ENCODE assay signal across 18 cellular contexts in genomic region chr17:354651-355556, GRCh38. TPM values are rescaled to one million over a fixed set of nuclear protein-coding genes. Genes with fewer than 3 reads are reported as not detected.
DNase-seq lines count a peak whose midpoint lies in the region; ATAC-seq and TF ChIP-seq lines count a peak whose summit lies in the region.
"Had no signal": no experiment of that assay in that cellular context is flagged by ENCODE, and none has a peak within 500 bp of the region (broad histone marks: within the 10 kb centered on the region; RNA-seq: fewer than 3 reads in every experiment).

No MANE protein-coding gene starts in this region.

- H4K20me1 ChIP-seq in BLaER1 treated with 17β-estradiol and CSF1 and Interleukin-3, amounts not matched to agents 10 nM and 100 nM = 0 out of 22 replicates have a peak, but pooled peaks cover 0 to 5% (median 0%) of the 10 kb centered on the region in 11 experiments

- H3K36me3 ChIP-seq in BLaER1 treated with 17β-estradiol and CSF1 and Interleukin-3, amounts not matched to agents 10 nM and 100 nM = no peaks in the 10 kb centered on the region
- H3K36me3 ChIP-seq: pancreas had no signal

- no peak for TF ChIP-seq CTCF in nephron (IDR thresholded peaks at IDR 0.05; ENCODE audit: unreplicated experiment in 3 of 3)

- H3K27ac Mint-ChIP-seq in nephron = peak overlapping the region; percentile 94 to 97 (median 97)
- H3K27ac Mint-ChIP-seq: activated CD4-positive, alpha-beta memory T cell treated with anti-CD3 and anti-CD28 coated beads, Interleukin-2, amount 10 ng/mL, durations not matched to agents 7 days and 5 days; activated T-cell treated with anti-CD3 and anti-CD28 coated beads, Interleukin-2, amount 50 U/mL, for 72 hours; CD8-positive, alpha-beta T cell had no signal

- DNase-seq in NCI-H2029 treated with DMSO at 0.1 percent for 48 hours (lab: John Stamatoyannopoulos, UW) = peak; percentile 72
- peak; percentile 26 for DNase-seq in cerebellum (ENCODE audit: low spot score)
- DNase-seq in posterior cingulate gyrus = no peak
- no peak for DNase-seq in activated gamma-delta T cell treated with Interleukin-2 at 50 U/mL for 16 hours
- DNase-seq: ACHN; activated CD4-positive, alpha-beta memory T cell treated with anti-CD3 and anti-CD28 coated beads, Interleukin-2, amount 10 ng/mL, durations not matched to agents 7 days and 5 days; activated T-cell treated with anti-CD3 and anti-CD28 coated beads, Interleukin-2, amount 50 U/mL, for 72 hours; CD8-positive, alpha-beta T cell; left colon; NCI-H2081; NCI-H69; stimulated activated naive CD8-positive, alpha-beta T cell treated with anti-CD3 and anti-CD28 coated beads, Interleukin-15, Interleukin-2, amounts not matched to agents 100 U/mL and 50 U/mL, for 24 hours had no signal

- peaks cover 0 to 12% (median 0%) of the 10 kb centered on the region in 11 experiments; a peak in 6 of 22 replicates for H3K27me3 ChIP-seq in BLaER1 treated with 17β-estradiol and CSF1 and Interleukin-3, amounts not matched to agents 10 nM and 100 nM
- H3K27me3 ChIP-seq: pancreas had no signal

- peaks cover 4% of the 10 kb centered on the region for H3K9me3 Mint-ChIP-seq in nephron
- H3K9me3 Mint-ChIP-seq: CD8-positive, alpha-beta T cell had no signal

- intact Hi-C loops in posterior cingulate gyrus (cut with DNase I) = no loop called here

- no peak overlapping the region for H3K27ac ChIP-seq in BLaER1 treated with 17β-estradiol and CSF1 and Interleukin-3, amounts not matched to agents 10 nM and 100 nM

- no peak for ATAC-seq in GM18505 (IDR thresholded peaks at IDR 0.05; ENCODE audit: unreplicated experiment)
- no peak for ATAC-seq in HG03159 (IDR thresholded peaks at IDR 0.05; ENCODE audit: unreplicated experiment)
- ATAC-seq: activated T-cell treated with anti-CD3 and anti-CD28 coated beads, Interleukin-2, amount 50 U/mL, for 72 hours; CD8-positive, alpha-beta T cell; left colon; Panc1; pancreas; stimulated activated naive CD8-positive, alpha-beta T cell treated with anti-CD3 and anti-CD28 coated beads, Interleukin-15, Interleukin-2, amounts not matched to agents 100 U/mL and 50 U/mL, for 24 hours had no signal

- H3K4me1 ChIP-seq in BLaER1 treated with 17β-estradiol and CSF1 and Interleukin-3, amounts not matched to agents 10 nM and 100 nM = peaks cover 53 to 75% (median 68%) of the 10 kb centered on the region in 10 experiments

- no peak overlapping the region for H3K9ac ChIP-seq in BLaER1 treated with 17β-estradiol and CSF1 and Interleukin-3, amounts not matched to agents 10 nM and 100 nM

- H3K9me3 ChIP-seq in BLaER1 treated with 17β-estradiol and CSF1 and Interleukin-3, amounts not matched to agents 10 nM and 100 nM (replicated peaks in 1 of 11) = peaks cover 6 to 26% (median 23%) of the 10 kb centered on the region in 11 experiments; a peak in 18 of 22 replicates
- H3K9me3 ChIP-seq: pancreas had no signal

- H3K4me1 Mint-ChIP-seq in nephron = peaks cover 58% of the 10 kb centered on the region

- H3K4me3 ChIP-seq in BLaER1 treated with 17β-estradiol and CSF1 and Interleukin-3, amounts not matched to agents 10 nM and 100 nM = no peak overlapping the region

- peaks cover 10% of the 10 kb centered on the region for H3K36me3 Mint-ChIP-seq in nephron (ENCODE audit: low read depth)
- H3K36me3 Mint-ChIP-seq: CD8-positive, alpha-beta T cell had no signal

- no peak for TF ChIP-seq POLR2A in GM18505 (IDR thresholded peaks at IDR 0.05; ENCODE audit: borderline replicate concordance, extremely low read depth, insufficient read depth, insufficient read length)

- H3K27me3 Mint-ChIP-seq in nephron (ENCODE audit: low read depth) = peaks cover 4% of the 10 kb centered on the region
- H3K27me3 Mint-ChIP-seq: activated CD4-positive, alpha-beta memory T cell treated with anti-CD3 and anti-CD28 coated beads, Interleukin-2, amount 10 ng/mL, durations not matched to agents 7 days and 5 days had no signal

- peak overlapping the region in 7 of 11 experiments; percentile 0 to 36 (median 7); a peak in 5 of 22 replicates for H3K4me2 ChIP-seq in BLaER1 treated with 17β-estradiol and CSF1 and Interleukin-3, amounts not matched to agents 10 nM and 100 nM

- H3K4me3 Mint-ChIP-seq in nephron = peak overlapping the region in 2 of 3 experiments; percentile 35 to 56
- H3K4me3 Mint-ChIP-seq: activated CD4-positive, alpha-beta memory T cell treated with anti-CD3 and anti-CD28 coated beads, Interleukin-2, amount 10 ng/mL, durations not matched to agents 7 days and 5 days; activated T-cell treated with anti-CD3 and anti-CD28 coated beads, Interleukin-2, amount 50 U/mL, for 72 hours; CD8-positive, alpha-beta T cell had no signal

RNA-seq across cellular contexts. Expression of gene RPH3AL, which starts 2.3 kb away (rescaled TPM):
- total RNA-seq in cerebellum = 4.3 TPM

Comparison
In these comparisons a context has a peak if more than half of its experiments do, and no peak if none do; other contexts are left out.
1. DNase-seq: peak in NCI-H2029 treated with DMSO at 0.1 percent for 48 hours (single experiment) and cerebellum (single experiment); none in posterior cingulate gyrus (0 of 10) and activated gamma-delta T cell treated with Interleukin-2 at 50 U/mL for 16 hours (single experiment).